ENCODE assay signal across 30 cellular contexts in the genomic region with DNA sequence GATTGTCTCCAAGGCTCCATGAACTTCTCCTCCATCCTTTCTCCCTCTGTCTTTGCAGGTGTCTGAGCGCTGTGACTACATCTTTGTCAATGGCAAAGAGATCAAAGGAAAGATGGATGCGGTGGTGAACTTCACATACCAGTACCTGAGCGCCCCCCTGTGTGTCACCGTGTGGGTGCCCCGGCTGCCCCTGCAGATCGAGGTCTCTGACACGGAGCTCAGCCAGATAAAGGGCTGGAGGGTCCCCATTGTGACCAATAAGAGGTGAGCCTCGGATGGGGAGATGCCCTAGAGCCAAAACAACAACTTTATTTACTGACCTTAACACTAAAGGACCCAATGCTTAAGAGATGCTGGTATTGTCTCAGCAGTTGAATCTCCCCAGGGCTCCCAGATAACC.
"Had no signal": no experiment of that assay in that cellular context is flagged by ENCODE, and none has a peak within 500 bp of the region (broad histone marks: within the 10 kb centered on the region; RNA-seq: fewer than 3 reads in every experiment).

No MANE protein-coding gene starts in this region.

- H3K4me3 ChIP-seq: SK-N-MC had no signal

- H3K36me3 Mint-ChIP-seq: activated CD4-positive, alpha-beta memory T cell treated with anti-CD3 and anti-CD28 coated beads for 36 hours; activated naive CD8-positive, alpha-beta T cell; T-cell had no signal

- ATAC-seq: activated T-cell treated with anti-CD3 and anti-CD28 coated beads, Interleukin-2, amount 50 U/mL, for 4 hours; activated T-helper 17 cell treated with anti-CD3 and anti-CD28 coated beads, Interleukin-2, amount 50 U/mL, for 72 hours; Panc1; Right ventricle myocardium inferior had no signal

- H3K4me3 Mint-ChIP-seq: activated CD4-positive, alpha-beta memory T cell treated with anti-CD3 and anti-CD28 coated beads for 36 hours; activated CD4-positive, alpha-beta T cell treated with anti-CD3 and anti-CD28 coated beads, Interleukin-2, amount 10 ng/mL, durations not matched to agents 7 days and 5 days; activated naive CD4-positive, alpha-beta T cell treated with anti-CD3 and anti-CD28 coated beads for 36 hours; activated naive CD8-positive, alpha-beta T cell; activated T-cell treated with anti-CD3 and anti-CD28 coated beads, Interleukin-2, amount 50 U/mL, for 4 hours; activated T-helper 17 cell treated with anti-CD3 and anti-CD28 coated beads, Interleukin-2, amount 50 U/mL, for 72 hours; brain; central memory CD8-positive, alpha-beta T cell; T-cell had no signal

- H3K27ac ChIP-seq: SK-N-MC had no signal

- DNase-seq: activated CD4-positive, alpha-beta memory T cell treated with anti-CD3 and anti-CD28 coated beads for 36 hours; activated CD4-positive, alpha-beta T cell treated with anti-CD3 and anti-CD28 coated beads, Interleukin-2, amount 10 ng/mL, durations not matched to agents 7 days and 5 days; activated CD4-positive, CD25-positive, alpha-beta regulatory T cell; activated CD8-positive, alpha-beta memory T cell treated with anti-CD3 and anti-CD28 coated beads for 24 hours; activated gamma-delta T cell; activated naive CD4-positive, alpha-beta T cell treated with anti-CD3 and anti-CD28 coated beads for 36 hours; activated T-cell treated with anti-CD3 and anti-CD28 coated beads, Interleukin-2, amount 50 U/mL, for 4 hours; amygdala; KG1; NCI-H1092; NCI-H1436 treated with DMSO at 0.1 percent for 48 hours; NCI-H187; NCI-H2081; NCI-H345; NCI-H510A treated with DMSO at 0.1 percent for 48 hours; NCI-H69; OCI-M1; RPMI8226; T-helper 2 cell; T1000 had no signal

- H3K27me3 Mint-ChIP-seq: activated CD4-positive, alpha-beta memory T cell treated with anti-CD3 and anti-CD28 coated beads for 36 hours; activated CD4-positive, alpha-beta T cell treated with anti-CD3 and anti-CD28 coated beads, Interleukin-2, amount 10 ng/mL, durations not matched to agents 7 days and 5 days; activated naive CD8-positive, alpha-beta T cell; activated T-helper 17 cell treated with anti-CD3 and anti-CD28 coated beads, Interleukin-2, amount 50 U/mL, for 72 hours; central memory CD8-positive, alpha-beta T cell; T-cell had no signal

- H3K27ac Mint-ChIP-seq: activated CD4-positive, alpha-beta memory T cell treated with anti-CD3 and anti-CD28 coated beads for 36 hours; activated CD4-positive, alpha-beta T cell treated with anti-CD3 and anti-CD28 coated beads, Interleukin-2, amount 10 ng/mL, durations not matched to agents 7 days and 5 days; activated naive CD4-positive, alpha-beta T cell treated with anti-CD3 and anti-CD28 coated beads for 36 hours; activated naive CD8-positive, alpha-beta T cell; activated T-helper 17 cell treated with anti-CD3 and anti-CD28 coated beads, Interleukin-2, amount 50 U/mL, for 72 hours; brain; T-cell had no signal

- FAIRE-seq: astrocyte, TTC549 had no signal

- H3K4me1 Mint-ChIP-seq: activated CD4-positive, alpha-beta T cell treated with anti-CD3 and anti-CD28 coated beads, Interleukin-2, amount 10 ng/mL, durations not matched to agents 7 days and 5 days; activated T-helper 17 cell treated with anti-CD3 and anti-CD28 coated beads, Interleukin-2, amount 50 U/mL, for 72 hours; brain had no signal
